In the genomic region with DNA sequence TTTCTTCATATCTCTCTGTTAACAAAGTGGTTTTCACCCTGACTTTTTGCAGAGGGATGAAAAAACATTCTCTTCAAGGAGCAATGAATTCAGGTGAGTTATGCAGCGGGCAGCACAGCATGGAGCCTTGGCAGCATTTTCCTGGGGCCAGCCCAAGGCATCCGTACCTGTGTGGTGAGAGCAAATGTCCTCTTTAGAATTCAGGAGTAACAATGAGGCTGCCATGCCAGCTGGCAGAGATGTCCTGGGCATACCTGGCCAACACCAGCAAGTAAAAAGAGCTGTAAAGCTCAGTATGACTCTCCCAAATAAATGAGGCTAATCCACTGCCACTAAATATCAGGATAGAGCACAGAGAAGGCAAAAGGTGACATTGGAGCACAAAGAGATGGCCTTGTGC, we compare ENCODE assay signal across 26 cellular contexts.
"Had no signal": no experiment of that assay in that cellular context is flagged by ENCODE, and none has a peak within 500 bp of the region (broad histone marks: within the 10 kb centered on the region; RNA-seq: fewer than 3 reads in every experiment).

No MANE protein-coding gene starts in this region.

- H3K4me3 ChIP-seq: left ventricle myocardium inferior, lung, neural progenitor cell, right atrium auricular region, right lobe of liver, smooth muscle cell, stomach, testis, tibial artery, upper lobe of right lung had no signal

- H3K4me1 ChIP-seq: left ventricle myocardium inferior, neural progenitor cell, parathyroid adenoma, right atrium auricular region, right lobe of liver, stomach, testis, tibial artery, upper lobe of right lung had no signal

- H3K36me3 ChIP-seq: left ventricle myocardium inferior, neural progenitor cell, neutrophil, right atrium auricular region, right lobe of liver, stomach, tibial artery, upper lobe of right lung had no signal

- H3K27ac ChIP-seq: left ventricle myocardium inferior, neural progenitor cell, neutrophil, parathyroid adenoma, right atrium auricular region, right lobe of liver, stomach, testis, tibial artery, upper lobe of right lung had no signal

- H3K9me3 ChIP-seq: left ventricle myocardium inferior, neutrophil, right atrium auricular region, right lobe of liver, stomach, testis, tibial artery, upper lobe of right lung had no signal

- H3K27me3 ChIP-seq: neural progenitor cell, neutrophil, right atrium auricular region, right lobe of liver, stomach, testis, upper lobe of right lung had no signal

- DNase-seq: hippocampal formation; immature natural killer cell; kidney; left colon; left ventricle myocardium inferior; mesendoderm; naive B cell; natural killer cell; nephron progenitor cell; occipital lobe; right lobe of liver; stimulated activated CD4-positive, alpha-beta T cell treated with anti-CD3 and anti-CD28 coated beads, Interleukin-1b, Interleukin-23, amount 100 ng/mL, for 48 hours; stimulated activated CD4-positive, alpha-beta T cell treated with anti-CD3 and anti-CD28 coated beads, Interleukin-4, amount 100 ng/mL, for 1 hour; stimulated activated naive B cell treated with anti-CD40 and anti-IgM and Interleukin-4, amounts not matched to agents 10 μg/mL and 1 μg/mL and 100 μg/mL, for 72 hours; stimulated activated naive CD8-positive, alpha-beta T cell treated with anti-CD3 and anti-CD28 coated beads, Interleukin-15, Interleukin-2, amounts not matched to agents 100 U/mL and 50 U/mL, for 24 hours; stomach; testis; tibial artery; trophoblast cell; upper lobe of right lung had no signal
